ENCODE assay signal across 8 cellular contexts in the genomic region with DNA sequence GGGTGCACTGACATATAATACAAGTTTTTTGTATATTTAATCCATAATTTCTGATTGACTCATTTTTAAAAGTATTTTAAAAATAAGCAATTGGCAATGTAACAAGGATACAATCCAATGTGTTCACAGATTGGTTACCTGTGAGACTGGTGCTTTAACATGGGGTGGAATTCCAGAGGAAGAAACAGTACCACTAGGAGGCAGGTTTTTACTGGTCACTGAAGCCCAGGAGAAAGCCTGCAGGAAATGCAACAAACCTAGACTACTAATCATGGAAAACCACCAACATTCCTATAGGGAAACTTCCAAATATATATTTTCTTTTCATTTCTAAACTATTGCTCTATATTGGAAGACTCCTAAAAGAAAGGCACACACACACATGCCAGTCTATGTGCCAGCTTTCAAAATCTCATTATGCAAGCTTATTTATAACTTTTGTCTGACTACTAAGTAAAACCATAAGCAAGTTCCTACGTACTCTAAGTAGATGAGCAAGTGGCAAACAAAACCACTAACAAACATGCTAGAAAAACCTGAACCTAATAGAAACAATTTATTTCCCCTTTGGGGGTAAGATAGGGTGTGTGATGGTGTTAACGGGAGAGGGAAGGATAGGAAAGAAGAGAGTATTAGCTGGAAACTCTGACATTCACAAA. TPM values are rescaled to one million over a fixed set of nuclear protein-coding genes. Genes with fewer than 3 reads are reported as not detected.
DNase-seq lines count a peak whose midpoint lies in the region; ATAC-seq and TF ChIP-seq lines count a peak whose summit lies in the region.

No MANE protein-coding gene starts in this region.

- no peak overlapping the region for H3K4me2 ChIP-seq in PC-9

- POLR2A ChIA-PET in PC-9 (lab: Charles Lee; ENCODE audit: unreplicated experiment): interaction anchor here (0.7 kb wide), 1 partner anchor 373 kb away, joined by 9 read pairs; no protein-coding TSS in a partner anchor

- H3K36me3 ChIP-seq in PC-9 (ENCODE audit: low read depth) (peaks cover 26% of the 10 kb centered on the region; the same call in 1 of the 2 replicates), esophagus muscularis mucosa (peaks cover 30 to 78% (median 65%) of the 10 kb centered on the region in 4 donors)

- 61% methylated on average over 2 of the region's 2 CpGs for WGBS in esophagus muscularis mucosa

- intact Hi-C loops in PC-9 (cut with micrococcal nuclease; ENCODE audit: unreplicated experiment): no loop called here
- intact Hi-C loops in esophagus muscularis mucosa (cut with DNase I): loop anchor here (10.0 kb wide), 1 partner anchor 141 kb away; no protein-coding TSS in a partner anchor

- ATAC-seq in HG02981 (IDR thresholded peaks at IDR 0.05; ENCODE audit: unreplicated experiment): no peak

- peak; percentile 37; the same call in 1 of the 2 replicates for TF ChIP-seq CTCF in PC-9 (conservative IDR thresholded peaks at IDR 0.05)
- TF ChIP-seq CTCF in esophagus muscularis mucosa (IDR thresholded peaks at IDR 0.05): peak; percentile 46 to 56 (median 50)

- no peak overlapping the region for H2AFZ ChIP-seq in PC-9

- no peaks in the 10 kb centered on the region for H3K9me2 ChIP-seq in PC-9 (ENCODE audit: insufficient read depth)

- TF ChIP-seq POLR2A in esophagus muscularis mucosa (IDR thresholded peaks at IDR 0.05; ENCODE audit: low read depth): no peak

- peaks cover 11% of the 10 kb centered on the region; the same call in 1 of the 2 replicates for H4K20me1 ChIP-seq in PC-9 (ENCODE audit: insufficient read depth)

- H3K9me3 ChIP-seq in PC-9 (ENCODE audit: insufficient read depth, low read depth): no peaks in the 10 kb centered on the region
- H3K9me3 ChIP-seq in esophagus muscularis mucosa: no peaks in the 10 kb centered on the region

- peak; percentile 1 for DNase-seq in NCI-H2227 (lab: John Stamatoyannopoulos, UW; ENCODE audit: unreplicated experiment)
- DNase-seq in NCI-H2227 treated with DMSO at 0.1 percent for 48 hours (lab: John Stamatoyannopoulos, UW): no peak
- no peak for DNase-seq in PC-9
- DNase-seq in esophagus muscularis mucosa (ENCODE audit: extremely low spot score): no peak
- peak; percentile 71 for DNase-seq in renal cortical epithelial cell (ENCODE audit: low read depth)
- no peak for DNase-seq in 8988T
- no peak for DNase-seq in NAMALWA (ENCODE audit: low spot score)

- no peak for TF ChIP-seq EP300 in esophagus muscularis mucosa (IDR thresholded peaks at IDR 0.05)

- peaks cover 17% of the 10 kb centered on the region; the same call in 1 of the 2 replicates for H3K79me2 ChIP-seq in PC-9 (ENCODE audit: low read depth)

- no TSS peak for BruUV-seq in PC-9 (replicated peaks; lab: Mats Ljungman, UMichigan)

- CTCF ChIA-PET in PC-9 (lab: Charles Lee): no interaction called here

- peaks cover 7% of the 10 kb centered on the region; the same call in 1 of the 2 replicates for H3F3A ChIP-seq in PC-9 (ENCODE audit: insufficient read depth, low read depth)

- H3K4me1 ChIP-seq in PC-9 (replicated peaks; ENCODE audit: insufficient read depth): no peaks in the 10 kb centered on the region
- H3K4me1 ChIP-seq in esophagus muscularis mucosa: peaks cover 0 to 5% (median 3%) of the 10 kb centered on the region in 4 donors

- H3K27me3 ChIP-seq in PC-9 (ENCODE audit: insufficient read depth, low read depth) (no peaks in the 10 kb centered on the region), esophagus muscularis mucosa (no peaks in the 10 kb centered on the region)

- H3K4me3 ChIP-seq in PC-9 (no peak overlapping the region), esophagus muscularis mucosa (no peak overlapping the region)

- no peak overlapping the region for H3K27ac ChIP-seq in PC-9
- no peak overlapping the region for H3K27ac ChIP-seq in esophagus muscularis mucosa (replicated peaks in 1 of 4)

RNA-seq across cellular contexts. Expression of a gene that starts 19.2 kb away (rescaled TPM):
- total RNA-seq in PC-9 (2021): 102 and 105 TPM in 2 replicates
- total RNA-seq in esophagus muscularis mucosa: 100 to 1,000 TPM in 3 of 4 donors, 10 to 100 TPM in 1; 94.6 to 127 (median 109) TPM
- 303 and 311 TPM in 2 replicates for total RNA-seq in renal cortical epithelial cell

RNA-seq across cellular contexts. Expression of a gene that starts 23.6 kb away (rescaled TPM):
- 0.38 and 0.46 TPM in 2 replicates for total RNA-seq in PC-9 (2021)
- 1 to 10 TPM; 2.9 to 6.2 (median 3.1) TPM for total RNA-seq in esophagus muscularis mucosa
- 7.3 and 15.8 TPM in 2 replicates for total RNA-seq in renal cortical epithelial cell

Comparison
In these comparisons a context has a peak if more than half of its experiments do, and no peak if none do; other contexts are left out.
1. DNase-seq: peak in NCI-H2227 (single experiment) and renal cortical epithelial cell (single experiment); none in NCI-H2227 treated with DMSO at 0.1 percent for 48 hours (single experiment), PC-9 (0 of 2), esophagus muscularis mucosa (single experiment), 8988T (single experiment) and NAMALWA (single experiment).